14 cellular contexts compared by ENCODE assay signal in the genomic region with DNA sequence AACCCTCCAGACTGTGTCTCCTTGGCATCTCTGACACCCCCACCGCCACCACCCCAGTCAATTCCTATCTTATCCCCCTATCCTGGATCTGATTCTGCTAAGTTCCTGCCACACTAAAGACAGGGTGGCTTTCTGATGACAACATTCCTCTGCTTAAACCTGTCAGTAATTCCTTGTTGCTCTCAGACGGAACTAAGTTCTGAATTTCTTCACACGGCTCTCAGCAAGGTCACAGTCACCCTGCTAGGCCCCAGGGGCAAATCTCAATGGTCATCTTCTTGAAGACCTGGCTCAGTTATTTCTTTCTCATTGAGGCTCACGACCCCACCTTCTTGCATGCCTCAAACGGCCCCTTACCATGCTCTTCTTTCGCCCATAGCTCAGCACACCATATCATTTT. TPM values are rescaled to one million over a fixed set of nuclear protein-coding genes. Genes with fewer than 3 reads are reported as not detected.
DNase-seq lines count a peak whose midpoint lies in the region; ATAC-seq and TF ChIP-seq lines count a peak whose summit lies in the region.
"Had no signal": no experiment of that assay in that cellular context is flagged by ENCODE, and none has a peak within 500 bp of the region (broad histone marks: within the 10 kb centered on the region; RNA-seq: fewer than 3 reads in every experiment).

No MANE protein-coding gene starts in this region.

- intact Hi-C loops in left cardiac atrium (cut with DNase I), result no loop called here

- no peak overlapping the region for H3K4me3 ChIP-seq in right atrium auricular region

- no peak for DNase-seq in right atrium auricular region (ENCODE audit: low spot score)
- DNase-seq in left cardiac atrium, result no peak
- DNase-seq in naive thymus-derived CD8-positive, alpha-beta T cell, result no peak
- no peak for DNase-seq in RKO (ENCODE audit: low spot score)
- DNase-seq in DMS 273 treated with DMSO at 0.1 percent for 48 hours (lab: John Stamatoyannopoulos, UW), result no peak
- no peak for DNase-seq in GM19238 (ENCODE audit: insufficient read length, low spot score)
- DNase-seq: effector CD4-positive, alpha-beta T cell; GOT3; KBM-7; NCI-H2171; stimulated activated CD4-positive, alpha-beta T cell treated with anti-CD3 and anti-CD28 coated beads, Interleukin-12 subunit alpha, Interleukin-12 subunit beta, amount 100 ng/mL, for 4 hours had no signal

- no peak for TF ChIP-seq CTCF in right atrium auricular region (IDR thresholded peaks at IDR 0.05)
- no peak for TF ChIP-seq CTCF in brain (conservative IDR thresholded peaks at IDR 0.05)

- peaks cover 69% of the 10 kb centered on the region for H3K4me1 Mint-ChIP-seq in brain
- peaks cover 42 to 83% (median 71%) of the 10 kb centered on the region in 4 donors for H3K4me1 Mint-ChIP-seq in naive thymus-derived CD8-positive, alpha-beta T cell

- no peak overlapping the region for H3K4me3 Mint-ChIP-seq in brain
- H3K4me3 Mint-ChIP-seq in naive thymus-derived CD8-positive, alpha-beta T cell, result peak overlapping the region in 4 of 10 donors; percentile 11 to 39 (median 27)

- H3K27me3 Mint-ChIP-seq in brain, result no peaks in the 10 kb centered on the region
- H3K27me3 Mint-ChIP-seq in naive thymus-derived CD8-positive, alpha-beta T cell, result peaks cover 0 to 4% (median 0%) of the 10 kb centered on the region in 5 donors
- H3K27me3 Mint-ChIP-seq: activated naive CD4-positive, alpha-beta T cell treated with anti-CD3 and anti-CD28 coated beads, Interleukin-2, amount 50 U/mL, for 24 hours had no signal

- H3K36me3 Mint-ChIP-seq in brain, result no peaks in the 10 kb centered on the region
- peaks cover 0 to 37% (median 19%) of the 10 kb centered on the region in 3 donors for H3K36me3 Mint-ChIP-seq in naive thymus-derived CD8-positive, alpha-beta T cell

- POLR2A ChIA-PET in naive thymus-derived CD8-positive, alpha-beta T cell (lab: Charles Lee), result no interaction called here

- peaks cover 0 to 3% (median 0%) of the 10 kb centered on the region in 5 experiments for H3K9me3 Mint-ChIP-seq in brain
- H3K9me3 Mint-ChIP-seq in naive thymus-derived CD8-positive, alpha-beta T cell, result no peaks in the 10 kb centered on the region
- H3K9me3 Mint-ChIP-seq: activated naive CD4-positive, alpha-beta T cell treated with anti-CD3 and anti-CD28 coated beads, Interleukin-2, amount 50 U/mL, for 24 hours had no signal

- H3K27ac ChIP-seq in right atrium auricular region, result peak overlapping the region; percentile 7 to 16

- H3K27me3 ChIP-seq in right atrium auricular region, result no peaks in the 10 kb centered on the region

- ATAC-seq in left cardiac atrium, result no peak
- no peak for ATAC-seq in naive thymus-derived CD8-positive, alpha-beta T cell
- ATAC-seq in GM18867 (IDR thresholded peaks at IDR 0.05; ENCODE audit: unreplicated experiment), result no peak

- no peaks in the 10 kb centered on the region for H3K36me3 ChIP-seq in right atrium auricular region

- peak overlapping the region in 3 of 5 experiments; percentile 20 to 73 (median 52) for H3K27ac Mint-ChIP-seq in brain
- peak overlapping the region in 8 of 10 donors; percentile 2 to 83 (median 56) for H3K27ac Mint-ChIP-seq in naive thymus-derived CD8-positive, alpha-beta T cell
- H3K27ac Mint-ChIP-seq: activated naive CD4-positive, alpha-beta T cell treated with anti-CD3 and anti-CD28 coated beads, Interleukin-2, amount 50 U/mL, for 24 hours had no signal

- no peaks in the 10 kb centered on the region for H3K9me3 ChIP-seq in right atrium auricular region

- H3K4me1 ChIP-seq in right atrium auricular region, result peaks cover 0 to 47% of the 10 kb centered on the region in 2 donors

RNA-seq across cellular contexts. Expression of a gene that starts 7.6 kb away (rescaled TPM):
- total RNA-seq in right atrium auricular region (10 to 100 TPM in 1 of 2 donors, 1 to 10 TPM in 1; 7.4 to 41.4 TPM), left cardiac atrium (10 to 100 TPM; 12.8 to 26.9 TPM)
- 6.9 TPM for polyA plus RNA-seq in brain (ENCODE audit: insufficient read depth, low read depth, low replicate concordance)
- 10 to 100 TPM; 13.6 to 16.3 TPM for total RNA-seq in naive thymus-derived CD8-positive, alpha-beta T cell
- 100 to 1,000 TPM; 137 to 235 (median 142) TPM for polyA plus RNA-seq in naive thymus-derived CD8-positive, alpha-beta T cell
